In genomic region chr4:105594094-105595010, GRCh38 we compare ENCODE assay signal across 10 cellular contexts. TPM values are rescaled to one million over a fixed set of nuclear protein-coding genes. Genes with fewer than 3 reads are reported as not detected.
DNase-seq lines count a peak whose midpoint lies in the region; ATAC-seq, FAIRE-seq and TF ChIP-seq lines count a peak whose summit lies in the region.
"Had no signal": no experiment of that assay in that cellular context is flagged by ENCODE, and none has a peak within 500 bp of the region (broad histone marks: within the 10 kb centered on the region; RNA-seq: fewer than 3 reads in every experiment).

No MANE protein-coding gene starts in this region.

- no peaks in the 10 kb centered on the region for H3K27me3 ChIP-seq in Caco-2 (replicated peaks; ENCODE audit: control insufficient read depth, insufficient read depth, low read length)
- H3K27me3 ChIP-seq in heart left ventricle: no peaks in the 10 kb centered on the region

- DNase-seq in Caco-2: peak in 1 of 2 experiments; percentile 57
- no peak for DNase-seq in GM19239 (ENCODE audit: insufficient read length, low spot score)
- DNase-seq in activated T-helper 2 cell treated with anti-CD3 and anti-CD28 coated beads, Interferon-gamma antibody, Interleukin-2, Interleukin-4, amounts not matched to agents 10 μg/mL and 5 μg/mL and 100 μg/mL, durations not matched to agents 14 hours and 24 hours and 36 hours (ENCODE audit: low spot score): no peak
- no peak for DNase-seq in SHP77 (lab: John Stamatoyannopoulos, UW)
- DNase-seq in foreskin fibroblast: no peak
- DNase-seq in heart left ventricle: no peak
- DNase-seq in cerebellum (ENCODE audit: low spot score): no peak
- DNase-seq: CD4-positive, CD25-positive, alpha-beta regulatory T cell had no signal

- peak; percentile 76 for FAIRE-seq in GM19239 (lab: Jason Lieb, UNC)
- FAIRE-seq: astrocyte had no signal

- peaks cover 32% of the 10 kb centered on the region for H3K4me1 ChIP-seq in Caco-2
- H3K4me1 ChIP-seq in heart left ventricle: peaks cover 0 to 10% (median 0%) of the 10 kb centered on the region in 12 donors

- peaks cover 18% of the 10 kb centered on the region for H3K4me1 Mint-ChIP-seq in Caco-2 (ENCODE audit: low read depth, unreplicated experiment)
- peaks cover 8% of the 10 kb centered on the region for H3K4me1 Mint-ChIP-seq in activated T-helper 2 cell treated with anti-CD3 and anti-CD28 coated beads, Interferon-gamma antibody, Interleukin-2, Interleukin-4, amounts not matched to agents 10 μg/mL and 5 μg/mL and 100 μg/mL, durations not matched to agents 14 hours and 24 hours and 36 hours (ENCODE audit: low read depth)
- H3K4me1 Mint-ChIP-seq: CD4-positive, CD25-positive, alpha-beta regulatory T cell had no signal

- H3K36me3 ChIP-seq in Caco-2 (ENCODE audit: control insufficient read depth, insufficient read depth, low read length) (no peaks in the 10 kb centered on the region), heart left ventricle (no peaks in the 10 kb centered on the region)

- H3K36me3 Mint-ChIP-seq in Caco-2 (ENCODE audit: insufficient read depth, unreplicated experiment): peaks cover 5% of the 10 kb centered on the region
- no peaks in the 10 kb centered on the region for H3K36me3 Mint-ChIP-seq in activated T-helper 2 cell treated with anti-CD3 and anti-CD28 coated beads, Interferon-gamma antibody, Interleukin-2, Interleukin-4, amounts not matched to agents 10 μg/mL and 5 μg/mL and 100 μg/mL, durations not matched to agents 14 hours and 24 hours and 36 hours (ENCODE audit: low read depth)
- H3K36me3 Mint-ChIP-seq: CD4-positive, CD25-positive, alpha-beta regulatory T cell had no signal

- no peak overlapping the region for H3K27ac ChIP-seq in heart left ventricle

- TF ChIP-seq CTCF in Caco-2 (IDR thresholded peaks at IDR 0.05; ENCODE audit: insufficient read depth in 1 of 2, low read depth in 1 of 2, low read length in 1 of 2, severe bottlenecking in 1 of 2, unreplicated experiment in 1 of 2) (no peak), foreskin fibroblast (IDR thresholded peaks at IDR 0.05; ENCODE audit: low read depth, low read length) (no peak), heart left ventricle (IDR thresholded peaks at IDR 0.05) (no peak)

- peak overlapping the region; percentile 19 for H3K27ac Mint-ChIP-seq in Caco-2 (ENCODE audit: unreplicated experiment)
- peak overlapping the region; percentile 40 for H3K27ac Mint-ChIP-seq in activated T-helper 2 cell treated with anti-CD3 and anti-CD28 coated beads, Interferon-gamma antibody, Interleukin-2, Interleukin-4, amounts not matched to agents 10 μg/mL and 5 μg/mL and 100 μg/mL, durations not matched to agents 14 hours and 24 hours and 36 hours
- H3K27ac Mint-ChIP-seq: CD4-positive, CD25-positive, alpha-beta regulatory T cell had no signal

- no peaks in the 10 kb centered on the region for H3K27me3 Mint-ChIP-seq in Caco-2 (ENCODE audit: insufficient read depth, unreplicated experiment)
- peaks cover 14% of the 10 kb centered on the region for H3K27me3 Mint-ChIP-seq in activated T-helper 2 cell treated with anti-CD3 and anti-CD28 coated beads, Interferon-gamma antibody, Interleukin-2, Interleukin-4, amounts not matched to agents 10 μg/mL and 5 μg/mL and 100 μg/mL, durations not matched to agents 14 hours and 24 hours and 36 hours (ENCODE audit: low read depth)

- intact Hi-C loops in Caco-2 (cut with micrococcal nuclease; ENCODE audit: unreplicated experiment) (loop anchor here (1.0 to 5.0 kb wide), 4 partner anchors 8 to 713 kb away; partner anchors contain the start of genes ARHGEF38, GSTCD and INTS12), heart left ventricle (cut with DNase I) (no loop called here)
- intact Hi-C loops in activated T-helper 2 cell treated with anti-CD3 and anti-CD28 coated beads, Interferon-gamma antibody, Interleukin-2, Interleukin-4, amounts not matched to agents 10 μg/mL and 5 μg/mL and 100 μg/mL, durations not matched to agents 14 hours and 24 hours and 36 hours (cut with micrococcal nuclease): loop anchor here (2.0 kb wide), 1 partner anchor 536 kb away; no protein-coding TSS in a partner anchor

- TF ChIP-seq POLR2A in heart left ventricle (IDR thresholded peaks at IDR 0.05): no peak

- H3K4me3 Mint-ChIP-seq in Caco-2 (ENCODE audit: unreplicated experiment): peak overlapping the region; percentile 47
- no peak overlapping the region for H3K4me3 Mint-ChIP-seq in activated T-helper 2 cell treated with anti-CD3 and anti-CD28 coated beads, Interferon-gamma antibody, Interleukin-2, Interleukin-4, amounts not matched to agents 10 μg/mL and 5 μg/mL and 100 μg/mL, durations not matched to agents 14 hours and 24 hours and 36 hours (ENCODE audit: low read depth)
- H3K4me3 Mint-ChIP-seq: CD4-positive, CD25-positive, alpha-beta regulatory T cell had no signal

- no peaks in the 10 kb centered on the region for H3K9me3 Mint-ChIP-seq in Caco-2 (ENCODE audit: unreplicated experiment)
- H3K9me3 Mint-ChIP-seq in activated T-helper 2 cell treated with anti-CD3 and anti-CD28 coated beads, Interferon-gamma antibody, Interleukin-2, Interleukin-4, amounts not matched to agents 10 μg/mL and 5 μg/mL and 100 μg/mL, durations not matched to agents 14 hours and 24 hours and 36 hours: no peaks in the 10 kb centered on the region

- BruUV-seq in Caco-2 (replicated peaks; lab: Mats Ljungman, UMichigan): no TSS peak

- POLR2A ChIA-PET in Caco-2 (lab: Charles Lee): no interaction called here

- ATAC-seq in HG02973 (IDR thresholded peaks at IDR 0.05; ENCODE audit: unreplicated experiment) (peak; percentile 93), heart left ventricle (no peak)

- no peak overlapping the region for H3K4me3 ChIP-seq in Caco-2 (ENCODE audit: low read depth, low read length)
- no peak overlapping the region for H3K4me3 ChIP-seq in foreskin fibroblast (ENCODE audit: low read depth in 1 of 2, low read length in 2 of 2)
- H3K4me3 ChIP-seq in heart left ventricle: no peak overlapping the region

- CTCF ChIA-PET in Caco-2 (lab: Charles Lee): no interaction called here

- WGBS in heart left ventricle, 4 donors: 41 to 51% (median 46%) methylated on average over 7 of the region's 7 CpGs

- H3K9me3 ChIP-seq in Caco-2 (no peaks in the 10 kb centered on the region), heart left ventricle (no peaks in the 10 kb centered on the region)

RNA-seq across cellular contexts. Expression of gene ARHGEF38, which starts 41.9 kb away (rescaled TPM):
- total RNA-seq in Caco-2 (2022) (3.5 TPM in 2 replicates), heart left ventricle (not detected), cerebellum (0.09 TPM)
- total RNA-seq in activated T-helper 2 cell treated with anti-CD3 and anti-CD28 coated beads, Interferon-gamma antibody, Interleukin-2, Interleukin-4, amounts not matched to agents 10 μg/mL and 5 μg/mL and 100 μg/mL, durations not matched to agents 14 hours and 24 hours and 36 hours: not detected in 2 replicates
- not detected for polyA plus RNA-seq in heart left ventricle
- total RNA-seq: astrocyte; CD4-positive, CD25-positive, alpha-beta regulatory T cell had no signal

Comparison
In these comparisons a context has a peak if more than half of its experiments do, and no peak if none do; other contexts are left out.
1. intact Hi-C loops: an anchor here in Caco-2 (1.0 to 5.0 kb wide) and activated T-helper 2 cell treated with anti-CD3 and anti-CD28 coated beads, Interferon-gamma antibody, Interleukin-2, Interleukin-4, amounts not matched to agents 10 μg/mL and 5 μg/mL and 100 μg/mL, durations not matched to agents 14 hours and 24 hours and 36 hours (2.0 kb wide); none called in heart left ventricle.